25 cellular contexts compared by ENCODE assay signal in the genomic region with DNA sequence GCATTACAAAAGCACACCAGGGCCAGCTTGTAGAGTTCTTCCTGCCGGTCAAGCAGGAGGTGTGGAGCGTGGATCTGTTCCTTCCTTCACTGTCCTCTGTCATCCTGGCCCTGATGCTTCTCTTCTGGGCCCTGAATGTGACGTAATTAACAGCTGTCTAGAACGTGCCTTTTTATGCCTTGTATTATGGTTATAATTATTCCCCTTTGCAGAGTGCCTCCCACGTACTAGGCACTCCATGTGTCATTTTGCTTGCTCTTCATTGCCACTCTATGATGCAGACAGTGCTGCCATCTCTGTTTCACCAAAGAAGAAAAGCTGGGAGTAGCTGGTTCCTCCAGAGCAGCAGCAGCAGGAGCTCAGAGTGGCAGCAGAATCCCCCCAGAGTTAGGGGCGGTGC.
"Had no signal": no experiment of that assay in that cellular context is flagged by ENCODE, and none has a peak within 500 bp of the region (broad histone marks: within the 10 kb centered on the region; RNA-seq: fewer than 3 reads in every experiment).

No MANE protein-coding gene starts in this region.

- H3K36me3 Mint-ChIP-seq: activated naive CD4-positive, alpha-beta T cell treated with anti-CD3 and anti-CD28 coated beads, Interleukin-2, amount 50 U/mL, for 72 hours; natural killer cell treated with Interleukin-12 subunit alpha and Interleukin-12 subunit beta and Interleukin-15 and Interleukin-18, amount 100 ng/mL, for 72 hours; stimulated activated naive B cell treated with anti-CD40 and anti-IgM and Interleukin-4, amounts not matched to agents 10 μg/mL and 1 μg/mL and 100 μg/mL, for 72 hours had no signal

- FAIRE-seq: bronchial epithelial cell had no signal

- H3K79me2 ChIP-seq: hepatocyte had no signal

- H3K27me3 Mint-ChIP-seq: natural killer cell treated with Interleukin-12 subunit alpha and Interleukin-12 subunit beta and Interleukin-15 and Interleukin-18, amount 100 ng/mL, for 72 hours had no signal

- H3K9me3 ChIP-seq: colonic mucosa, gastrocnemius medialis, neutrophil, sigmoid colon, stomach, thyroid gland, upper lobe of left lung, vagina had no signal

- DNase-seq: activated CD4-positive, alpha-beta T cell treated with anti-CD3 and anti-CD28 coated beads for 36 hours; activated CD4-positive, alpha-beta T cell treated with anti-CD3 and anti-CD28 coated beads, Interleukin-2, amount 50 U/mL, for 4 hours; activated CD4-positive, CD25-positive, alpha-beta regulatory T cell; activated naive CD4-positive, alpha-beta T cell; activated T-cell treated with anti-CD3 and anti-CD28 coated beads for 4 hours; activated T-cell treated with anti-CD3 and anti-CD28 coated beads, Interleukin-2, amount 50 U/mL, for 72 hours; cerebellar nuclear complex; colonic mucosa; effector CD8-positive, alpha-beta T cell; gastrocnemius medialis; mammary epithelial cell; sigmoid colon; stimulated activated CD4-positive, alpha-beta T cell treated with anti-CD3 and anti-CD28 coated beads, Interleukin-1b, Interleukin-23, amount 100 ng/mL, for 48 hours; stimulated activated naive B cell treated with anti-CD40 and anti-IgM and Interleukin-4, amounts not matched to agents 10 μg/mL and 1 μg/mL and 100 μg/mL, for 72 hours; stomach; thyroid gland had no signal

- H3K4me3 ChIP-seq: colonic mucosa, gastrocnemius medialis, hepatocyte, sigmoid colon, smooth muscle cell, stomach, thyroid gland, upper lobe of left lung, vagina had no signal

- H3K4me1 ChIP-seq: colonic mucosa, thyroid gland, upper lobe of left lung had no signal

- ATAC-seq: activated CD4-positive, alpha-beta T cell treated with anti-CD3 and anti-CD28 coated beads for 36 hours; activated naive CD4-positive, alpha-beta T cell treated with anti-CD3 and anti-CD28 coated beads, Interleukin-2, amount 50 U/mL, for 72 hours; activated T-cell treated with anti-CD3 and anti-CD28 coated beads, Interleukin-2, amount 50 U/mL, for 72 hours; gastrocnemius medialis; natural killer cell treated with Interleukin-12 subunit alpha and Interleukin-12 subunit beta and Interleukin-15 and Interleukin-18, amount 100 ng/mL, for 72 hours; stimulated activated naive B cell treated with anti-CD40 and anti-IgM and Interleukin-4, amounts not matched to agents 10 μg/mL and 1 μg/mL and 100 μg/mL, for 72 hours had no signal

- H3K9me3 Mint-ChIP-seq: activated naive CD4-positive, alpha-beta T cell treated with anti-CD3 and anti-CD28 coated beads, Interleukin-2, amount 50 U/mL, for 72 hours; activated T-cell treated with anti-CD3 and anti-CD28 coated beads, Interleukin-2, amount 50 U/mL, for 72 hours; natural killer cell treated with Interleukin-12 subunit alpha and Interleukin-12 subunit beta and Interleukin-15 and Interleukin-18, amount 100 ng/mL, for 72 hours; stimulated activated naive B cell treated with anti-CD40 and anti-IgM and Interleukin-4, amounts not matched to agents 10 μg/mL and 1 μg/mL and 100 μg/mL, for 72 hours had no signal

- H3K4me1 Mint-ChIP-seq: activated CD4-positive, alpha-beta T cell treated with anti-CD3 and anti-CD28 coated beads for 36 hours; stimulated activated naive B cell treated with anti-CD40 and anti-IgM and Interleukin-4, amounts not matched to agents 10 μg/mL and 1 μg/mL and 100 μg/mL, for 72 hours had no signal

- H3K27me3 ChIP-seq: colonic mucosa, gastrocnemius medialis, hepatocyte, sigmoid colon, stomach, thyroid gland, upper lobe of left lung, vagina had no signal

- H3K4me3 Mint-ChIP-seq: activated CD4-positive, alpha-beta T cell treated with anti-CD3 and anti-CD28 coated beads for 36 hours; activated T-cell treated with anti-CD3 and anti-CD28 coated beads, Interleukin-2, amount 50 U/mL, for 72 hours; natural killer cell treated with Interleukin-12 subunit alpha and Interleukin-12 subunit beta and Interleukin-15 and Interleukin-18, amount 100 ng/mL, for 72 hours; stimulated activated naive B cell treated with anti-CD40 and anti-IgM and Interleukin-4, amounts not matched to agents 10 μg/mL and 1 μg/mL and 100 μg/mL, for 72 hours had no signal

- H3K27ac Mint-ChIP-seq: activated CD4-positive, alpha-beta T cell treated with anti-CD3 and anti-CD28 coated beads for 36 hours; activated naive CD4-positive, alpha-beta T cell treated with anti-CD3 and anti-CD28 coated beads, Interleukin-2, amount 50 U/mL, for 72 hours; activated T-cell treated with anti-CD3 and anti-CD28 coated beads, Interleukin-2, amount 50 U/mL, for 72 hours; natural killer cell treated with Interleukin-12 subunit alpha and Interleukin-12 subunit beta and Interleukin-15 and Interleukin-18, amount 100 ng/mL, for 72 hours; progenitor cell of endocrine pancreas; stimulated activated naive B cell treated with anti-CD40 and anti-IgM and Interleukin-4, amounts not matched to agents 10 μg/mL and 1 μg/mL and 100 μg/mL, for 72 hours had no signal

- H2AFZ ChIP-seq: hepatocyte had no signal

- H3K4me2 ChIP-seq: hepatocyte, smooth muscle cell had no signal

- H3K36me3 ChIP-seq: colonic mucosa, gastrocnemius medialis, neutrophil, sigmoid colon, stomach, thyroid gland, upper lobe of left lung, vagina had no signal

- H3K27ac ChIP-seq: colonic mucosa, gastrocnemius medialis, hepatocyte, neutrophil, sigmoid colon, stomach, thyroid gland, upper lobe of left lung, vagina had no signal
